8 cellular contexts compared by ENCODE assay signal in the genomic region with DNA sequence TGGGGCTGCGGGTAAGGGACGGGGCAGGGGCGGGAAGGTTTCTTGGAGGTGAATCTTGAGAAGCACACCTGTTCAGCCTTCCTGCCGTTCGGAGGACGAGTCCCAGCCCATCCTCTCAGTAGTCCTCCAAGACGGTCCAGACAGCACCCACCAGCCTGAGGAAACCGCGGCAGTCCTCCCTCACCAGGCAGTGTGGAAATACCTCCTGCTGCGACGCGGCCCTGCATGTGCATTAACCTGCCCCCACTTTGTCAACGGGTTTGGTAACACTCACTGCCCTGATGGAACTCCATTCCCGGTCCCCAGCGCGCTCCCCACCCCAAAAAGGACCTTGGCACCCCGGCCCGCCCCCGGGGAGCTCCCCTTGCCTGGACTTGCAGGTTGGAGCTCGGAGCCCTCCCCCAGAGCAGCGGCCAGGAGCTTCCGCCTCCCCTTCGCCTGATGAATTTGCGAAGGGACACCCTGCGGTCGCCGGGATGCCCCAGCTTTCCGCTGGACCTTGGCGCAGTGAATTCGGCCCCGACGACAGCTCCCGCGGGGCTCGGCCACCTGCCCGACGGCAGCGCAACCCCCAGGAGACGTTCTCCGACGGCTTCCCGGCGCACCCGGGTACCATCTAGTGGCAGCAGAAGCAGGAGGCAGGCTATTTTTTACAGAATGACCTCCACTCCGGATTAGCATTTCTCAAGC. TPM values are rescaled to one million over a fixed set of nuclear protein-coding genes. Genes with fewer than 3 reads are reported as not detected.
DNase-seq lines count a peak whose midpoint lies in the region; ATAC-seq and TF ChIP-seq lines count a peak whose summit lies in the region.

No MANE protein-coding gene starts in this region.

- no peaks in the 10 kb centered on the region for H3K9me3 Mint-ChIP-seq in activated CD4-positive, alpha-beta T cell treated with anti-CD3 and anti-CD28 coated beads, Interleukin-2, amount 10 ng/mL, durations not matched to agents 7 days and 5 days
- no peaks in the 10 kb centered on the region for H3K9me3 Mint-ChIP-seq in memory B cell

- POLR2A ChIA-PET in activated CD4-positive, alpha-beta T cell treated with anti-CD3 and anti-CD28 coated beads, Interleukin-2, amount 10 ng/mL, durations not matched to agents 7 days and 5 days (lab: Charles Lee) = no interaction called here

- H3K27me3 Mint-ChIP-seq in activated CD4-positive, alpha-beta T cell treated with anti-CD3 and anti-CD28 coated beads, Interleukin-2, amount 10 ng/mL, durations not matched to agents 7 days and 5 days = peaks cover 6% of the 10 kb centered on the region
- H3K27me3 Mint-ChIP-seq in memory B cell = peaks cover 2% of the 10 kb centered on the region

- CTCF ChIA-PET in activated CD4-positive, alpha-beta T cell treated with anti-CD3 and anti-CD28 coated beads, Interleukin-2, amount 10 ng/mL, durations not matched to agents 7 days and 5 days (lab: Charles Lee) = interaction anchor here (0.8 to 1.9 kb wide), 5 partner anchors 32 to 295 kb away, joined by 3 to 5 read pairs (median 4); a partner anchor contains a TSS

- TF ChIP-seq CTCF in GM12872 (IDR thresholded peaks at IDR 0.05; ENCODE audit: insufficient read depth, low read depth, low read length) = peak; percentile 64

- no peaks in the 10 kb centered on the region for H3K36me3 Mint-ChIP-seq in activated CD4-positive, alpha-beta T cell treated with anti-CD3 and anti-CD28 coated beads, Interleukin-2, amount 10 ng/mL, durations not matched to agents 7 days and 5 days (ENCODE audit: low read depth)
- no peaks in the 10 kb centered on the region for H3K36me3 Mint-ChIP-seq in memory B cell

- no peaks in the 10 kb centered on the region for H3K9me3 ChIP-seq in duodenal mucosa (ENCODE audit: control insufficient read depth in 1 of 2, low read length in 2 of 2)

- H3K36me3 ChIP-seq in duodenal mucosa (ENCODE audit: control insufficient read depth in 1 of 2, insufficient read depth in 2 of 2, low read length in 2 of 2) = no peaks in the 10 kb centered on the region

- peak; percentile 50 for ATAC-seq in HG03378 (IDR thresholded peaks at IDR 0.05; ENCODE audit: unreplicated experiment)
- ATAC-seq in memory B cell (ENCODE audit: low read depth) = peak; percentile 91

- peak; percentile 62 for DNase-seq in activated CD4-positive, alpha-beta T cell treated with anti-CD3 and anti-CD28 coated beads, Interleukin-2, amount 10 ng/mL, durations not matched to agents 7 days and 5 days
- DNase-seq in memory B cell (ENCODE audit: low spot score in 2 of 2) (peak; percentile 39 to 46), T1000 (lab: John Stamatoyannopoulos, UW) (no peak), NCI-H510A (lab: John Stamatoyannopoulos, UW) (no peak)
- DNase-seq in stimulated activated CD8-positive, alpha-beta memory T cell treated with anti-CD3 and anti-CD28 coated beads, Interleukin-7, amount 100 ng/mL, for 48 hours (ENCODE audit: extremely low read depth in 1 of 2, low read depth in 1 of 2) = peak; percentile 13 to 42

- H3K27ac Mint-ChIP-seq in activated CD4-positive, alpha-beta T cell treated with anti-CD3 and anti-CD28 coated beads, Interleukin-2, amount 10 ng/mL, durations not matched to agents 7 days and 5 days = no peak overlapping the region
- H3K27ac Mint-ChIP-seq in memory B cell = no peak overlapping the region

- H3K4me3 Mint-ChIP-seq in activated CD4-positive, alpha-beta T cell treated with anti-CD3 and anti-CD28 coated beads, Interleukin-2, amount 10 ng/mL, durations not matched to agents 7 days and 5 days = peak overlapping the region; percentile 45
- H3K4me3 Mint-ChIP-seq in memory B cell = peak overlapping the region; percentile 59

- H3K9ac ChIP-seq in duodenal mucosa (ENCODE audit: low read depth in 1 of 2, low read length in 2 of 2) = no peak overlapping the region

- no peaks in the 10 kb centered on the region for H3K4me1 ChIP-seq in duodenal mucosa (ENCODE audit: control insufficient read depth in 1 of 2, insufficient read depth in 2 of 2, low read length in 2 of 2)

- peaks cover 0 to 3% of the 10 kb centered on the region in 2 donors for H3K27me3 ChIP-seq in duodenal mucosa (ENCODE audit: control insufficient read depth in 1 of 2, insufficient read depth in 2 of 2, low read length in 2 of 2)

- H3K4me3 ChIP-seq in duodenal mucosa (ENCODE audit: low read depth in 1 of 2, low read length in 2 of 2) = peak overlapping the region; percentile 53 to 55

- no peak overlapping the region for H3K27ac ChIP-seq in duodenal mucosa (ENCODE audit: low read depth, low read length)

- H3K4me1 Mint-ChIP-seq in activated CD4-positive, alpha-beta T cell treated with anti-CD3 and anti-CD28 coated beads, Interleukin-2, amount 10 ng/mL, durations not matched to agents 7 days and 5 days = peaks cover 9% of the 10 kb centered on the region
- H3K4me1 Mint-ChIP-seq in memory B cell = peaks cover 4% of the 10 kb centered on the region

RNA-seq across cellular contexts. Expression of a gene that starts 31.5 kb away (rescaled TPM):
- 1 to 10 TPM; 2.2 to 2.5 TPM for total RNA-seq in activated CD4-positive, alpha-beta T cell treated with anti-CD3 and anti-CD28 coated beads, Interleukin-2, amount 10 ng/mL, durations not matched to agents 7 days and 5 days

Comparison
In these comparisons a context has a peak if more than half of its experiments do, and no peak if none do; other contexts are left out.
1. DNase-seq: peak in activated CD4-positive, alpha-beta T cell treated with anti-CD3 and anti-CD28 coated beads, Interleukin-2, amount 10 ng/mL, durations not matched to agents 7 days and 5 days (single experiment), memory B cell (2 of 2) and stimulated activated CD8-positive, alpha-beta memory T cell treated with anti-CD3 and anti-CD28 coated beads, Interleukin-7, amount 100 ng/mL, for 48 hours (2 of 2); none in T1000 (single experiment) and NCI-H510A (single experiment).